Comparison of ENCODE assay signal across 8 cellular contexts in genomic region chr7:39948375-39948774, GRCh38. TPM values are rescaled to one million over a fixed set of nuclear protein-coding genes. Genes with fewer than 3 reads are reported as not detected.
DNase-seq lines count a peak whose midpoint lies in the region; ATAC-seq and TF ChIP-seq lines count a peak whose summit lies in the region.

No MANE protein-coding gene starts in this region.

- H3K4me1 ChIP-seq in NT2/D1 (ENCODE audit: insufficient read depth, insufficient read length) (no peaks in the 10 kb centered on the region), mucosa of rectum (ENCODE audit: control insufficient read depth in 2 of 2, insufficient read depth in 2 of 2, low read length in 2 of 2) (peaks cover 10 to 11% of the 10 kb centered on the region in 2 donors)

- in situ Hi-C loops in KBM-7 (cut with MboI; ENCODE audit: low pct_unique_long_range_greater_than_20kb, low sequenced_read_pairs), result no loop called here

- H3K36me3 Mint-ChIP-seq in Calu3 (ENCODE audit: insufficient read depth, unreplicated experiment), result peaks cover 52% of the 10 kb centered on the region

- peak overlapping the region; percentile 87 for H3K4me3 Mint-ChIP-seq in Calu3 (ENCODE audit: low read depth, unreplicated experiment)

- H3K9ac ChIP-seq in NT2/D1 (ENCODE audit: insufficient read length, low read depth), result peak overlapping the region; percentile 97
- H3K9ac ChIP-seq in mucosa of rectum (ENCODE audit: low read depth in 1 of 2, low read length in 2 of 2), result peak overlapping the region; percentile 95 to 98

- no peak for TF ChIP-seq CTCF in Calu3 (IDR thresholded peaks at IDR 0.05; ENCODE audit: unreplicated experiment)
- no peak for TF ChIP-seq CTCF in cardiac fibroblast (IDR thresholded peaks at IDR 0.05; ENCODE audit: low read depth, low read length)

- peak overlapping the region; percentile 88 for H3K4me3 ChIP-seq in NT2/D1 (ENCODE audit: insufficient read length, low read depth)
- peak overlapping the region; percentile 87 for H3K4me3 ChIP-seq in cardiac fibroblast (replicated peaks in 1 of 2; ENCODE audit: low read depth in 2 of 2, low read length in 2 of 2)
- peak overlapping the region; percentile 97 to 98 for H3K4me3 ChIP-seq in mucosa of rectum (ENCODE audit: low read length in 2 of 2)

- H3K9me3 Mint-ChIP-seq in Calu3 (ENCODE audit: low read depth, unreplicated experiment), result no peaks in the 10 kb centered on the region

- H3K27me3 ChIP-seq in NT2/D1 (ENCODE audit: insufficient read depth, insufficient read length) (no peaks in the 10 kb centered on the region), mucosa of rectum (ENCODE audit: control insufficient read depth in 2 of 2, insufficient read depth in 2 of 2, low read length in 2 of 2) (no peaks in the 10 kb centered on the region)

- ATAC-seq in GM21360 (IDR thresholded peaks at IDR 0.05; ENCODE audit: unreplicated experiment), result no peak

- peaks cover 11% of the 10 kb centered on the region for H3K4me1 Mint-ChIP-seq in Calu3 (ENCODE audit: low read depth, unreplicated experiment)

- H3K27me3 Mint-ChIP-seq in Calu3 (ENCODE audit: unreplicated experiment), result no peaks in the 10 kb centered on the region

- BruUV-seq in Calu3 (replicated peaks; lab: Mats Ljungman, UMichigan), result no TSS peak

- peak overlapping the region; percentile 100 for H3K27ac ChIP-seq in mucosa of rectum (ENCODE audit: low read depth in 2 of 2, low read length in 2 of 2)

- intact Hi-C loops in Calu3 (cut with micrococcal nuclease; ENCODE audit: unreplicated experiment), result loop anchor here (2.0 kb wide), 1 partner anchor 52 kb away; no protein-coding TSS in a partner anchor

- CTCF ChIA-PET in Calu3 (lab: Charles Lee), result interaction anchor here (0.6 to 3.1 kb wide), 7 partner anchors 11 to 1557 kb away, joined by 3 to 16 read pairs (median 4); no protein-coding TSS in a partner anchor

- peak; percentile 51 for DNase-seq in Calu3
- no peak for DNase-seq in NT2/D1 (ENCODE audit: low read depth, low spot score)
- DNase-seq in cardiac fibroblast (ENCODE audit: low read depth in 2 of 2), result no peak
- no peak for DNase-seq in occipital lobe (lab: John Stamatoyannopoulos, UW)
- DNase-seq in islet precursor cell, result no peak
- no peak for DNase-seq in KBM-7

- H3K27ac Mint-ChIP-seq in Calu3 (ENCODE audit: unreplicated experiment), result peak overlapping the region; percentile 84

- H3K9me3 ChIP-seq in NT2/D1 (ENCODE audit: insufficient read depth, low read length), result no peaks in the 10 kb centered on the region
- no peaks in the 10 kb centered on the region for H3K9me3 ChIP-seq in mucosa of rectum (ENCODE audit: control insufficient read depth in 2 of 2, low read length in 2 of 2)

- H3K36me3 ChIP-seq in NT2/D1 (ENCODE audit: insufficient read depth, insufficient read length, low read length) (peaks cover 3% of the 10 kb centered on the region), mucosa of rectum (ENCODE audit: control insufficient read depth in 2 of 2, insufficient read depth in 2 of 2, low read length in 2 of 2) (no peaks in the 10 kb centered on the region)

RNA-seq across cellular contexts. Expression of gene CDK13, which starts 1.7 kb away (rescaled TPM):
- total RNA-seq in Calu3 (2022) (84.4 and 86.7 TPM in 2 replicates), occipital lobe (161 TPM)
